10 cellular contexts compared by ENCODE assay signal in the genomic region with DNA sequence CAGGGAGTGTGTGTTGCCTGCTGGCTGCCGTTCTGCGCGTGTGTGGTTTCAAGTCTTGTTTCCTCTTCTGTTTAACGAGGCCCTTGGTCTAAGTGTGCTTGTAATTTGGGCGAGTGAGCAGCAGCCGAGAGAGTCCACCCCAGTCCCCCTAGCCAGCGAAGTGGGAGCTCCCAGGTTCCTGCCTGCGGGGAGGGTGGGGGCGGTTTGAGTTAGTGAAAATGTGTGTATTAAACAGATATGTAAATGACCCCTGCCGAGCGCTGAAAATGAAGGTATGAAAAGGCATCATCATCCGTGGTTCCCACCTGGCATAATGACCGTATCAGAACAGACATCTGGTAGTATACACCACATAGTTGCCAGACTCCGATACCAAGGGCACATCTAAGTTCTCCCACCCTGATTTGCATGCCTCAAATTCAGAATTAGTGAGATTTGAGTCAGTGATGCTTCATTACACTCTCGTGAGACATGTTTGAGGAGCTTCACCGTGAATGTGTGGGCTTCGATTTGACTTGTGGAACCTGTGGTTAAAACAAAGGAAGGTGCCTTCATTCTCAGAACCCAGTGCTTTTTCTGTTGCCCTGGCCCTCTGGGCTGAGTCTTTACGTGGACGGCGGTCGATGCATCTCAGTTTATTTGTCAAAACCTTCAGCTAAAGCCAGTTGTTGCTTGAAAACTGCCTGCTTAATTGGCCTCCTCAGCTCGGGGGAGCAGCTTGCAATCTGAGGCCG.
DNase-seq lines count a peak whose midpoint lies in the region; ATAC-seq and TF ChIP-seq lines count a peak whose summit lies in the region.
"Had no signal": no experiment of that assay in that cellular context is flagged by ENCODE, and none has a peak within 500 bp of the region (broad histone marks: within the 10 kb centered on the region; RNA-seq: fewer than 3 reads in every experiment).

No MANE protein-coding gene starts in this region.

- no peaks in the 10 kb centered on the region for H3K9me3 Mint-ChIP-seq in activated T-cell treated with anti-CD3 and anti-CD28 coated beads, Interleukin-2, amount 50 U/mL, for 4 hours

- no peaks in the 10 kb centered on the region for H3K27me3 ChIP-seq in left ventricle myocardium inferior (ENCODE audit: low read depth)

- no peaks in the 10 kb centered on the region for H3K27me3 Mint-ChIP-seq in activated T-cell treated with anti-CD3 and anti-CD28 coated beads, Interleukin-2, amount 50 U/mL, for 4 hours (ENCODE audit: low read depth)

- H3K4me1 Mint-ChIP-seq in activated T-cell treated with anti-CD3 and anti-CD28 coated beads, Interleukin-2, amount 50 U/mL, for 4 hours (ENCODE audit: low read depth), result peaks cover 47% of the 10 kb centered on the region

- H3K4me3 Mint-ChIP-seq in activated T-cell treated with anti-CD3 and anti-CD28 coated beads, Interleukin-2, amount 50 U/mL, for 4 hours, result peak overlapping the region; percentile 71

- no peak for TF ChIP-seq CTCF in left ventricle myocardium inferior (IDR thresholded peaks at IDR 0.05; ENCODE audit: borderline replicate concordance)

- peaks cover 33% of the 10 kb centered on the region for H3K4me1 ChIP-seq in left ventricle myocardium inferior

- intact Hi-C loops in left ventricle myocardium superior (cut with micrococcal nuclease) (no loop called here), left ventricle myocardium inferior (cut with micrococcal nuclease) (no loop called here)

- ATAC-seq in left ventricle myocardium superior, result no peak
- ATAC-seq in HG03378 (IDR thresholded peaks at IDR 0.05; ENCODE audit: unreplicated experiment), result peak; percentile 93
- ATAC-seq in activated T-cell treated with anti-CD3 and anti-CD28 coated beads, Interleukin-2, amount 50 U/mL, for 4 hours, result peak; percentile 93 to 95

- H3K27ac ChIP-seq in left ventricle myocardium inferior (replicated peaks), result no peak overlapping the region
- H3K27ac ChIP-seq: C4-2B, VCaP had no signal

- peaks cover 30% of the 10 kb centered on the region for H3K36me3 ChIP-seq in left ventricle myocardium inferior

- no peak overlapping the region for H3K4me3 ChIP-seq in left ventricle myocardium inferior

- DNase-seq in left ventricle myocardium superior (peak; percentile 17), left ventricle myocardium inferior (no peak), foreskin melanocyte (no peak), GM03348 (ENCODE audit: low spot score) (no peak), NK-92 (lab: John Stamatoyannopoulos, UW; ENCODE audit: unreplicated experiment) (no peak)
- peak; percentile 30 for DNase-seq in activated T-cell treated with anti-CD3 and anti-CD28 coated beads, Interleukin-2, amount 50 U/mL, for 4 hours
- DNase-seq in stimulated activated CD4-positive, alpha-beta T cell treated with anti-CD3 and anti-CD28 coated beads, Interleukin-2, amount 100 ng/mL, for 24 hours, result peak; percentile 79 to 83

- H3K36me3 Mint-ChIP-seq in activated T-cell treated with anti-CD3 and anti-CD28 coated beads, Interleukin-2, amount 50 U/mL, for 4 hours (ENCODE audit: insufficient read depth), result peaks cover 36% of the 10 kb centered on the region

- no peaks in the 10 kb centered on the region for H3K9me3 ChIP-seq in left ventricle myocardium inferior (replicated peaks)

Comparison
In these comparisons a context has a peak if more than half of its experiments do, and no peak if none do; other contexts are left out.
1. DNase-seq: peak in left ventricle myocardium superior (single experiment), activated T-cell treated with anti-CD3 and anti-CD28 coated beads, Interleukin-2, amount 50 U/mL, for 4 hours (single experiment) and stimulated activated CD4-positive, alpha-beta T cell treated with anti-CD3 and anti-CD28 coated beads, Interleukin-2, amount 100 ng/mL, for 24 hours (2 of 2); none in left ventricle myocardium inferior (single experiment), foreskin melanocyte (single experiment), GM03348 (single experiment) and NK-92 (single experiment).